Comparison of ENCODE assay signal across 11 cellular contexts in genomic region chr6:155881845-155882526, GRCh38.
A peak's percentile ranks its signal among the peaks of the same experiment; 100 is the strongest.
DNase-seq lines count a peak whose midpoint lies in the region; ATAC-seq and TF ChIP-seq lines count a peak whose summit lies in the region.
"Had no signal": no experiment of that assay in that cellular context is flagged by ENCODE, and none has a peak within 500 bp of the region (broad histone marks: within the 10 kb centered on the region; RNA-seq: fewer than 3 reads in every experiment).

No MANE protein-coding gene starts in this region.

- no peaks in the 10 kb centered on the region for H3K9me3 Mint-ChIP-seq in activated naive CD4-positive, alpha-beta T cell treated with anti-CD3 and anti-CD28 coated beads, Interleukin-2, amount 10 ng/mL, durations not matched to agents 7 days and 5 days
- no peaks in the 10 kb centered on the region for H3K9me3 Mint-ChIP-seq in activated naive CD4-positive, alpha-beta T cell treated with anti-CD3 and anti-CD28 coated beads, Interleukin-2, amount 50 U/mL, for 72 hours
- no peaks in the 10 kb centered on the region for H3K9me3 Mint-ChIP-seq in Caco-2 (ENCODE audit: unreplicated experiment)
- H3K9me3 Mint-ChIP-seq: activated CD4-positive, alpha-beta T cell treated with anti-CD3 and anti-CD28 coated beads, Interleukin-2, amount 10 ng/mL, durations not matched to agents 24 days and 14 days had no signal

- no peak overlapping the region for H3K4me3 Mint-ChIP-seq in activated naive CD4-positive, alpha-beta T cell treated with anti-CD3 and anti-CD28 coated beads, Interleukin-2, amount 10 ng/mL, durations not matched to agents 7 days and 5 days
- H3K4me3 Mint-ChIP-seq in Caco-2 (ENCODE audit: unreplicated experiment): no peak overlapping the region
- H3K4me3 Mint-ChIP-seq: activated CD4-positive, alpha-beta T cell treated with anti-CD3 and anti-CD28 coated beads, Interleukin-2, amount 10 ng/mL, durations not matched to agents 24 days and 14 days had no signal

- no peaks in the 10 kb centered on the region for H3K27me3 ChIP-seq in thyroid gland
- no peaks in the 10 kb centered on the region for H3K27me3 ChIP-seq in Caco-2 (replicated peaks; ENCODE audit: control insufficient read depth, insufficient read depth, low read length)

- H3K27me3 Mint-ChIP-seq in activated naive CD4-positive, alpha-beta T cell treated with anti-CD3 and anti-CD28 coated beads, Interleukin-2, amount 10 ng/mL, durations not matched to agents 7 days and 5 days: no peaks in the 10 kb centered on the region
- H3K27me3 Mint-ChIP-seq in Caco-2 (ENCODE audit: insufficient read depth, unreplicated experiment): peaks cover 3% of the 10 kb centered on the region
- H3K27me3 Mint-ChIP-seq: activated CD4-positive, alpha-beta T cell treated with anti-CD3 and anti-CD28 coated beads, Interleukin-2, amount 10 ng/mL, durations not matched to agents 24 days and 14 days had no signal

- H3K4me3 ChIP-seq in thyroid gland (replicated peaks in 1 of 3) (no peak overlapping the region), Caco-2 (ENCODE audit: low read depth, low read length) (no peak overlapping the region)
- H3K4me3 ChIP-seq: left ventricle myocardium inferior had no signal

- H3K36me3 ChIP-seq in thyroid gland: no peaks in the 10 kb centered on the region
- H3K36me3 ChIP-seq in Caco-2 (ENCODE audit: control insufficient read depth, insufficient read depth, low read length): no peaks in the 10 kb centered on the region
- H3K36me3 ChIP-seq: left ventricle myocardium inferior had no signal

- H3K9me3 ChIP-seq in thyroid gland: no peaks in the 10 kb centered on the region
- H3K9me3 ChIP-seq in Caco-2: no peaks in the 10 kb centered on the region
- H3K9me3 ChIP-seq: left ventricle myocardium inferior had no signal

- H3K27ac ChIP-seq in thyroid gland: peak overlapping the region in 2 of 3 donors; percentile 48 to 79
- H3K27ac ChIP-seq: left ventricle myocardium inferior had no signal

- WGBS in thyroid gland, 2 donors: 66 to 75% methylated on average over 5 of the region's 5 CpGs

- POLR2A ChIA-PET in Caco-2 (lab: Charles Lee): no interaction called here

- peaks cover 17% of the 10 kb centered on the region for H3K4me1 Mint-ChIP-seq in activated naive CD4-positive, alpha-beta T cell treated with anti-CD3 and anti-CD28 coated beads, Interleukin-2, amount 10 ng/mL, durations not matched to agents 7 days and 5 days
- no peaks in the 10 kb centered on the region for H3K4me1 Mint-ChIP-seq in Caco-2 (ENCODE audit: low read depth, unreplicated experiment)
- H3K4me1 Mint-ChIP-seq: activated CD4-positive, alpha-beta T cell treated with anti-CD3 and anti-CD28 coated beads, Interleukin-2, amount 10 ng/mL, durations not matched to agents 24 days and 14 days had no signal

- no TSS peak for BruUV-seq in Caco-2 (replicated peaks; lab: Mats Ljungman, UMichigan)

- CTCF ChIA-PET in activated naive CD4-positive, alpha-beta T cell treated with anti-CD3 and anti-CD28 coated beads, Interleukin-2, amount 10 ng/mL, durations not matched to agents 7 days and 5 days (lab: Charles Lee): no interaction called here
- CTCF ChIA-PET in Caco-2 (lab: Charles Lee): no interaction called here

- H3K27ac Mint-ChIP-seq in activated naive CD4-positive, alpha-beta T cell treated with anti-CD3 and anti-CD28 coated beads, Interleukin-2, amount 10 ng/mL, durations not matched to agents 7 days and 5 days: peak overlapping the region; percentile 55
- no peak overlapping the region for H3K27ac Mint-ChIP-seq in activated naive CD4-positive, alpha-beta T cell treated with anti-CD3 and anti-CD28 coated beads, Interleukin-2, amount 50 U/mL, for 72 hours
- H3K27ac Mint-ChIP-seq in Caco-2 (ENCODE audit: unreplicated experiment): no peak overlapping the region
- H3K27ac Mint-ChIP-seq: activated CD4-positive, alpha-beta T cell treated with anti-CD3 and anti-CD28 coated beads, Interleukin-2, amount 10 ng/mL, durations not matched to agents 24 days and 14 days had no signal

- ATAC-seq in activated naive CD4-positive, alpha-beta T cell treated with anti-CD3 and anti-CD28 coated beads, Interleukin-2, amount 50 U/mL, for 72 hours: no peak
- ATAC-seq in HG02610 (IDR thresholded peaks at IDR 0.05; ENCODE audit: unreplicated experiment) (peak; percentile 18), HG03565 (IDR thresholded peaks at IDR 0.05; ENCODE audit: unreplicated experiment) (peak; percentile 18)

- TF ChIP-seq POLR2A in thyroid gland (IDR thresholded peaks at IDR 0.05): no peak

- H3K4me1 ChIP-seq in thyroid gland: peaks cover 22 to 29% of the 10 kb centered on the region in 2 donors
- no peaks in the 10 kb centered on the region for H3K4me1 ChIP-seq in Caco-2

- DNase-seq in activated naive CD4-positive, alpha-beta T cell treated with anti-CD3 and anti-CD28 coated beads, Interleukin-2, amount 10 ng/mL, durations not matched to agents 7 days and 5 days: no peak
- DNase-seq in activated naive CD4-positive, alpha-beta T cell treated with anti-CD3 and anti-CD28 coated beads, Interleukin-2, amount 50 U/mL, for 72 hours (ENCODE audit: low spot score in 2 of 2): no peak
- DNase-seq in thyroid gland (peak; percentile 18 to 21), Caco-2 (no peak), NCI-H1417 treated with DMSO at 0.1 percent for 48 hours (lab: John Stamatoyannopoulos, UW) (no peak)
- no peak for DNase-seq in stimulated activated CD4-positive, alpha-beta T cell treated with anti-CD3 and anti-CD28 coated beads, Interleukin-4, amount 100 ng/mL, for 24 hours
- DNase-seq: activated CD4-positive, alpha-beta T cell treated with anti-CD3 and anti-CD28 coated beads, Interleukin-2, amount 10 ng/mL, durations not matched to agents 24 days and 14 days; left ventricle myocardium inferior; NCI-H2081 had no signal

- TF ChIP-seq CTCF in thyroid gland (IDR thresholded peaks at IDR 0.05): no peak
- TF ChIP-seq CTCF in Caco-2 (IDR thresholded peaks at IDR 0.05; ENCODE audit: insufficient read depth in 1 of 2, low read depth in 1 of 2, low read length in 1 of 2, severe bottlenecking in 1 of 2, unreplicated experiment in 1 of 2): no peak

- intact Hi-C loops in thyroid gland (cut with DNase I): no loop called here
- intact Hi-C loops in Caco-2 (cut with micrococcal nuclease; ENCODE audit: unreplicated experiment): no loop called here

- H3K36me3 Mint-ChIP-seq in activated naive CD4-positive, alpha-beta T cell treated with anti-CD3 and anti-CD28 coated beads, Interleukin-2, amount 10 ng/mL, durations not matched to agents 7 days and 5 days: no peaks in the 10 kb centered on the region
- H3K36me3 Mint-ChIP-seq in activated naive CD4-positive, alpha-beta T cell treated with anti-CD3 and anti-CD28 coated beads, Interleukin-2, amount 50 U/mL, for 72 hours: no peaks in the 10 kb centered on the region
- H3K36me3 Mint-ChIP-seq in Caco-2 (ENCODE audit: insufficient read depth, unreplicated experiment): no peaks in the 10 kb centered on the region

Comparison
In these comparisons a context has a peak if more than half of its experiments do, and no peak if none do; other contexts are left out.
1. DNase-seq: peak in thyroid gland (2 of 2); none in activated naive CD4-positive, alpha-beta T cell treated with anti-CD3 and anti-CD28 coated beads, Interleukin-2, amount 10 ng/mL, durations not matched to agents 7 days and 5 days (single experiment), activated naive CD4-positive, alpha-beta T cell treated with anti-CD3 and anti-CD28 coated beads, Interleukin-2, amount 50 U/mL, for 72 hours (0 of 2), Caco-2 (0 of 2), NCI-H1417 treated with DMSO at 0.1 percent for 48 hours (single experiment) and stimulated activated CD4-positive, alpha-beta T cell treated with anti-CD3 and anti-CD28 coated beads, Interleukin-4, amount 100 ng/mL, for 24 hours (single experiment).
2. ATAC-seq: peak in HG02610 (single experiment) and HG03565 (single experiment); none in activated naive CD4-positive, alpha-beta T cell treated with anti-CD3 and anti-CD28 coated beads, Interleukin-2, amount 50 U/mL, for 72 hours (0 of 2).